13 cellular contexts compared by ENCODE assay signal in the genomic region with DNA sequence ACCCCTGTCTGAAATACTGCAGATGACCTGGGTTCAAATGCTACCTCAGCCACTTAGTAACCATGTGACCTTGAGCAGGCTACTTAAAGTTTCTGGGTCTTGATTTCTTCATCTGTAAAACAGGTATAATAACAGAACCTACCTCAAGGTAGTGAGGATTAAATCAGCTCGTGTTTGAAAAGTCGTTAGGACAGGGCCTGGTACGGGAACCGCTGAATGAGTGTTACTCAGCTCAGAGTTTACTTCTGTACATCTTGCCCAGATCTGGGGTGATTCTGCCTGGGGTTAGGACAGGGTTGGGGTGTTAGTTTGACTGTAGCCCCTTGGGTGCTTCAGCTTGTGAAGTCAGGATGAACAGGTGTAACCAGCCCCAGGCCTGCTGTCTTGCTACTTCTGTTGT. TPM values are rescaled to one million over a fixed set of nuclear protein-coding genes. Genes with fewer than 3 reads are reported as not detected.
DNase-seq lines count a peak whose midpoint lies in the region; TF ChIP-seq lines count a peak whose summit lies in the region.
"Had no signal": no experiment of that assay in that cellular context is flagged by ENCODE, and none has a peak within 500 bp of the region (broad histone marks: within the 10 kb centered on the region; RNA-seq: fewer than 3 reads in every experiment).

No MANE protein-coding gene starts in this region.

- H3K27me3 ChIP-seq in PC-9 (ENCODE audit: insufficient read depth, low read depth) = no peaks in the 10 kb centered on the region
- peaks cover 6% of the 10 kb centered on the region for H3K27me3 ChIP-seq in endodermal cell (ENCODE audit: control insufficient read depth, insufficient read depth, low read length, poor library complexity, severe bottlenecking)
- H3K27me3 ChIP-seq: adrenal gland had no signal

- peaks cover 72% of the 10 kb centered on the region for H3K79me2 ChIP-seq in PC-9 (ENCODE audit: low read depth)

- intact Hi-C loops in Calu3 (cut with micrococcal nuclease; ENCODE audit: unreplicated experiment) = no loop called here
- intact Hi-C loops in PC-9 (cut with micrococcal nuclease; ENCODE audit: unreplicated experiment) = no loop called here

- H3K27ac ChIP-seq in PC-9 (peak overlapping the region; percentile 51; the same call in 1 of the 2 replicates), endodermal cell (ENCODE audit: low read depth, low read length) (no peak overlapping the region)

- H3K36me3 ChIP-seq in PC-9 (ENCODE audit: low read depth) = peaks cover 41% of the 10 kb centered on the region
- no peaks in the 10 kb centered on the region for H3K36me3 ChIP-seq in endodermal cell (ENCODE audit: control insufficient read depth, insufficient read depth, low read length)
- H3K36me3 ChIP-seq: adrenal gland had no signal

- H3K9me3 ChIP-seq in PC-9 (ENCODE audit: insufficient read depth, low read depth) (no peaks in the 10 kb centered on the region), endodermal cell (ENCODE audit: control insufficient read depth, low read length) (no peaks in the 10 kb centered on the region)
- H3K9me3 ChIP-seq: adrenal gland, mucosa of descending colon had no signal

- peaks cover 35% of the 10 kb centered on the region for H3F3A ChIP-seq in PC-9 (ENCODE audit: insufficient read depth, low read depth)

- no peak overlapping the region for H3K9ac ChIP-seq in endodermal cell (ENCODE audit: extremely low read depth, low read length, poor library complexity, severe bottlenecking)

- no peak overlapping the region for H2AFZ ChIP-seq in PC-9

- H3K4me3 ChIP-seq in PC-9 (peak overlapping the region; percentile 71), endodermal cell (ENCODE audit: low read length) (peak overlapping the region; percentile 89)
- H3K4me3 ChIP-seq: mucosa of descending colon had no signal

- peak overlapping the region; percentile 82 for H3K4me2 ChIP-seq in PC-9

- TF ChIP-seq CTCF in Calu3 (IDR thresholded peaks at IDR 0.05; ENCODE audit: unreplicated experiment) = no peak
- no peak for TF ChIP-seq CTCF in PC-9 (conservative IDR thresholded peaks at IDR 0.05)
- TF ChIP-seq CTCF in endodermal cell (conservative IDR thresholded peaks at IDR 0.05) = no peak
- TF ChIP-seq CTCF in osteocyte (IDR thresholded peaks at IDR 0.05) = no peak

- H3K4me1 Mint-ChIP-seq in Calu3 (ENCODE audit: low read depth, unreplicated experiment) = peaks cover 19% of the 10 kb centered on the region
- H3K4me1 Mint-ChIP-seq in endodermal cell = peaks cover 17% of the 10 kb centered on the region
- peaks cover 21% of the 10 kb centered on the region for H3K4me1 Mint-ChIP-seq in osteocyte (ENCODE audit: unreplicated experiment)

- H3K27me3 Mint-ChIP-seq in Calu3 (ENCODE audit: unreplicated experiment) (no peaks in the 10 kb centered on the region), endodermal cell (ENCODE audit: insufficient read depth) (no peaks in the 10 kb centered on the region), osteocyte (ENCODE audit: unreplicated experiment) (no peaks in the 10 kb centered on the region)

- H3K9me2 ChIP-seq in PC-9 (ENCODE audit: insufficient read depth) = no peaks in the 10 kb centered on the region

- H3K9me3 Mint-ChIP-seq in Calu3 (ENCODE audit: low read depth, unreplicated experiment) (no peaks in the 10 kb centered on the region), endodermal cell (no peaks in the 10 kb centered on the region), osteocyte (ENCODE audit: unreplicated experiment) (no peaks in the 10 kb centered on the region)

- no peak for DNase-seq in Calu3
- DNase-seq in PC-9 = no peak
- DNase-seq in endodermal cell = no peak
- no peak for DNase-seq in osteocyte (ENCODE audit: extremely low spot score, unreplicated experiment)
- no peak for DNase-seq in NCI-H2171 (lab: John Stamatoyannopoulos, UW)
- DNase-seq in NCI-H1092 (lab: John Stamatoyannopoulos, UW) = no peak
- no peak for DNase-seq in putamen (ENCODE audit: low spot score)
- no peak for DNase-seq in DMS79 (lab: John Stamatoyannopoulos, UW)
- DNase-seq: adrenal gland, EL, NCI-H510A treated with DMSO at 0.1 percent for 48 hours had no signal

- WGBS in endodermal cell (ENCODE audit: insufficient coverage in 1 of 2, insufficient read length in 1 of 2), 2 experiments = 95 to 97% methylated on average over 4 of the region's 4 CpGs

- BruUV-seq in Calu3 (replicated peaks; lab: Mats Ljungman, UMichigan) (no TSS peak), PC-9 (replicated peaks; lab: Mats Ljungman, UMichigan) (no TSS peak)

- peak overlapping the region; percentile 73 for H3K4me3 Mint-ChIP-seq in Calu3 (ENCODE audit: low read depth, unreplicated experiment)
- peak overlapping the region; percentile 77 for H3K4me3 Mint-ChIP-seq in endodermal cell
- peak overlapping the region; percentile 83 for H3K4me3 Mint-ChIP-seq in osteocyte (ENCODE audit: unreplicated experiment)

- POLR2A ChIA-PET in PC-9 (lab: Charles Lee; ENCODE audit: unreplicated experiment) = no interaction called here

- peak overlapping the region; percentile 52 for H3K27ac Mint-ChIP-seq in Calu3 (ENCODE audit: unreplicated experiment)
- no peak overlapping the region for H3K27ac Mint-ChIP-seq in endodermal cell
- no peak overlapping the region for H3K27ac Mint-ChIP-seq in osteocyte (ENCODE audit: unreplicated experiment)

- no peaks in the 10 kb centered on the region; the same call in 1 of the 2 replicates for H4K20me1 ChIP-seq in PC-9 (ENCODE audit: insufficient read depth)

- H3K36me3 Mint-ChIP-seq in Calu3 (ENCODE audit: insufficient read depth, unreplicated experiment) (peaks cover 42% of the 10 kb centered on the region), endodermal cell (ENCODE audit: low read depth) (peaks cover 3% of the 10 kb centered on the region), osteocyte (ENCODE audit: unreplicated experiment) (peaks cover 9% of the 10 kb centered on the region)

- H3K4me1 ChIP-seq in PC-9 (replicated peaks; ENCODE audit: insufficient read depth) = peaks cover 68% of the 10 kb centered on the region
- peaks cover 3% of the 10 kb centered on the region for H3K4me1 ChIP-seq in endodermal cell (ENCODE audit: control insufficient read depth, insufficient read depth, low read length)

- CTCF ChIA-PET in Calu3 (lab: Charles Lee) = interaction anchor here (1.3 to 3.5 kb wide), 2 partner anchors 10 to 12 kb away, joined by 6 to 13 read pairs; no protein-coding TSS in a partner anchor
- CTCF ChIA-PET in PC-9 (lab: Charles Lee) = interaction anchor here (0.7 kb wide), 1 partner anchor 12 kb away, joined by 3 read pairs; no protein-coding TSS in a partner anchor

RNA-seq across cellular contexts. Expression of gene SEMA4B, which starts 1.8 kb away (rescaled TPM):
- total RNA-seq in Calu3 (2022) = 67.3 and 73.0 TPM in 2 replicates
- 63.6 and 70.7 TPM in 2 replicates for total RNA-seq in PC-9 (2021)
- 10 to 100 TPM; 25.1 to 33.1 TPM for total RNA-seq in endodermal cell
- 20.3 TPM for polyA plus RNA-seq in endodermal cell (2013, experiment 1 of 2)
- 19.6 TPM for polyA plus RNA-seq in endodermal cell (2013, experiment 2 of 2)
- 23.3 and 26.0 TPM in 2 replicates for total RNA-seq in osteocyte

RNA-seq across cellular contexts. Expression of gene CIB1, which starts 30.8 kb away (rescaled TPM):
- total RNA-seq in Calu3 (2022) = 82.8 and 86.7 TPM in 2 replicates
- 113 and 127 TPM in 2 replicates for total RNA-seq in PC-9 (2021)
- total RNA-seq in endodermal cell = 10 to 100 TPM; 31.3 to 34.0 TPM
- polyA plus RNA-seq in endodermal cell (2013, experiment 1 of 2) = 19.0 TPM
- 19.4 TPM for polyA plus RNA-seq in endodermal cell (2013, experiment 2 of 2)
- 33.8 and 35.9 TPM in 2 replicates for total RNA-seq in osteocyte

RNA-seq across cellular contexts. Expression of gene GDPGP1, which starts 31.1 kb away (rescaled TPM):
- total RNA-seq in Calu3 (2022) = 17.5 and 20.3 TPM in 2 replicates
- 7.5 and 7.6 TPM in 2 replicates for total RNA-seq in PC-9 (2021)
- 1 to 10 TPM; 4.8 to 5.4 TPM for total RNA-seq in endodermal cell
- 1.9 TPM for polyA plus RNA-seq in endodermal cell (2013, experiment 1 of 2)
- polyA plus RNA-seq in endodermal cell (2013, experiment 2 of 2) = 3.3 TPM
- 5.6 and 6.6 TPM in 2 replicates for total RNA-seq in osteocyte

RNA-seq across cellular contexts. Expression of gene TTLL13, which starts 46.4 kb away (rescaled TPM):
- 0.29 and 0.71 TPM in 2 replicates for total RNA-seq in Calu3 (2022)
- 0.93 and 0.96 TPM in 2 replicates for total RNA-seq in PC-9 (2021)
- under 1 TPM; 0.15 to 0.46 TPM for total RNA-seq in endodermal cell
- 0.21 TPM for polyA plus RNA-seq in endodermal cell (2013, experiment 1 of 2)
- not detected for polyA plus RNA-seq in endodermal cell (2013, experiment 2 of 2)
- total RNA-seq in osteocyte = not detected in 2 replicates
- total RNA-seq: HT1080 had no signal
